ENCODE assay signal across 35 cellular contexts in genomic region chr20:33323236-33323635, GRCh38. TPM values are rescaled to one million over a fixed set of nuclear protein-coding genes. Genes with fewer than 3 reads are reported as not detected.
"Had no signal": no experiment of that assay in that cellular context is flagged by ENCODE, and none has a peak within 500 bp of the region (broad histone marks: within the 10 kb centered on the region; RNA-seq: fewer than 3 reads in every experiment).

No MANE protein-coding gene starts in this region.

- H3K9me3 Mint-ChIP-seq: natural killer cell; nephron; neural progenitor cell; stimulated activated naive B cell treated with anti-CD40 and anti-IgM and Interleukin-4, amounts not matched to agents 10 μg/mL and 1 μg/mL and 100 μg/mL, for 72 hours; stimulated activated naive CD8-positive, alpha-beta T cell treated with anti-CD3 and anti-CD28 coated beads, Interleukin-15, Interleukin-2, amounts not matched to agents 100 ng/mL and 50 ng/mL, for 24 hours had no signal

- H3K27ac ChIP-seq: neural progenitor cell, neutrophil, pancreas, prostate gland, skin epidermis, spleen, stomach, thoracic aorta, thyroid gland, tibial nerve, upper lobe of left lung, vagina had no signal

- H2AFZ ChIP-seq: neural progenitor cell had no signal

- H3K4me1 Mint-ChIP-seq: natural killer cell; nephron; neural progenitor cell; stimulated activated naive B cell treated with anti-CD40 and anti-IgM and Interleukin-4, amounts not matched to agents 10 μg/mL and 1 μg/mL and 100 μg/mL, for 72 hours had no signal

- H3K27me3 ChIP-seq: neural progenitor cell, pancreas, thyroid gland, upper lobe of left lung, vagina had no signal

- H3K4me1 ChIP-seq: neural progenitor cell, pancreas, prostate gland, spleen, stomach, thyroid gland, tibial nerve, upper lobe of left lung, vagina had no signal

- ATAC-seq: naive thymus-derived CD4-positive, alpha-beta T cell; natural killer cell; pancreas; right cardiac atrium; sciatic nerve; stimulated activated naive B cell treated with anti-CD40 and anti-IgM and Interleukin-4, amounts not matched to agents 10 μg/mL and 1 μg/mL and 100 μg/mL, for 72 hours had no signal

- H3K36me3 Mint-ChIP-seq: naive thymus-derived CD4-positive, alpha-beta T cell; natural killer cell; neural progenitor cell; stimulated activated naive B cell treated with anti-CD40 and anti-IgM and Interleukin-4, amounts not matched to agents 10 μg/mL and 1 μg/mL and 100 μg/mL, for 72 hours had no signal

- H3K36me3 ChIP-seq: neural progenitor cell, neutrophil, pancreas, prostate gland, spleen, stomach, thoracic aorta, thyroid gland, tibial nerve, upper lobe of left lung, vagina had no signal

- DNase-seq: naive thymus-derived CD4-positive, alpha-beta T cell; natural killer cell; nucleus accumbens; pancreas; retina; right cardiac atrium; spleen; stimulated activated CD4-positive, alpha-beta T cell treated with anti-CD3 and anti-CD28 coated beads, Interleukin-12 subunit alpha, Interleukin-12 subunit beta, amount 100 ng/mL, for 4 hours; stimulated activated CD4-positive, alpha-beta T cell treated with anti-CD3 and anti-CD28 coated beads, Interleukin-1b, Interleukin-23, amount 100 ng/mL, for 48 hours; stimulated activated CD4-positive, alpha-beta T cell treated with anti-CD3 and anti-CD28 coated beads, Interleukin-4, amount 100 ng/mL, for 1 hour; stimulated activated CD4-positive, alpha-beta T cell treated with anti-CD3 and anti-CD28 coated beads, Interleukin-4, amount 100 ng/mL, for 4 hours; stimulated activated CD8-positive, alpha-beta memory T cell treated with anti-CD3 and anti-CD28 coated beads, Interleukin-4, amount 100 ng/mL, for 48 hours; stimulated activated naive B cell treated with anti-CD40 and anti-IgM and Interleukin-4, amounts not matched to agents 10 μg/mL and 1 μg/mL and 100 μg/mL, for 72 hours; stimulated activated naive CD4-positive, alpha-beta T cell treated with Interleukin-2 at 50 U/mL for 16 hours; stomach; thyroid gland; upper lobe of left lung had no signal

- H3K27ac Mint-ChIP-seq: naive thymus-derived CD4-positive, alpha-beta T cell; natural killer cell; nephron; stimulated activated naive B cell treated with anti-CD40 and anti-IgM and Interleukin-4, amounts not matched to agents 10 μg/mL and 1 μg/mL and 100 μg/mL, for 72 hours; stimulated activated naive CD8-positive, alpha-beta T cell treated with anti-CD3 and anti-CD28 coated beads, Interleukin-15, Interleukin-2, amounts not matched to agents 100 ng/mL and 50 ng/mL, for 24 hours had no signal

- H3K27me3 Mint-ChIP-seq: stimulated activated naive CD8-positive, alpha-beta T cell treated with anti-CD3 and anti-CD28 coated beads, Interleukin-15, Interleukin-2, amounts not matched to agents 100 ng/mL and 50 ng/mL, for 24 hours had no signal

- H3K9ac ChIP-seq: neural progenitor cell had no signal

- H3K9me3 ChIP-seq: neutrophil, pancreas, prostate gland, spleen, stomach, thoracic aorta, thyroid gland, tibial nerve, upper lobe of left lung, vagina had no signal

- H3K4me2 ChIP-seq: neural progenitor cell, smooth muscle cell had no signal

- H3K4me3 ChIP-seq: neural progenitor cell, pancreas, prostate gland, skin epidermis, smooth muscle cell, spleen, stomach, thoracic aorta, thyroid gland, tibial nerve, upper lobe of left lung, vagina had no signal

- H3K4me3 Mint-ChIP-seq: naive thymus-derived CD4-positive, alpha-beta T cell; natural killer cell; nephron; neural progenitor cell; stimulated activated naive B cell treated with anti-CD40 and anti-IgM and Interleukin-4, amounts not matched to agents 10 μg/mL and 1 μg/mL and 100 μg/mL, for 72 hours; stimulated activated naive CD8-positive, alpha-beta T cell treated with anti-CD3 and anti-CD28 coated beads, Interleukin-15, Interleukin-2, amounts not matched to agents 100 ng/mL and 50 ng/mL, for 24 hours had no signal

RNA-seq across cellular contexts. Expression of gene BPIFB1, which starts 40.2 kb away (rescaled TPM):
- total RNA-seq: naive thymus-derived CD4-positive, alpha-beta T cell; natural killer cell; omental fat pad; osteocyte; posterior vena cava; pulmonary artery endothelial cell; right cardiac atrium; smooth muscle cell; spleen; subcutaneous adipose tissue; temporal lobe; thoracic aorta; thyroid gland; tibial nerve; vagina had no signal
- polyA plus RNA-seq: naive thymus-derived CD4-positive, alpha-beta T cell; neural cell; right cardiac atrium; smooth muscle cell had no signal
